7 cellular contexts compared by ENCODE assay signal in genomic region chr12:19131020-19131431, GRCh38. TPM values are rescaled to one million over a fixed set of nuclear protein-coding genes. Genes with fewer than 3 reads are reported as not detected.
A peak's percentile ranks its signal among the peaks of the same experiment; 100 is the strongest.
DNase-seq lines count a peak whose midpoint lies in the region; ATAC-seq, FAIRE-seq and TF ChIP-seq lines count a peak whose summit lies in the region.

No MANE protein-coding gene starts in this region.

- in situ Hi-C loops in K562 (cut with MboI), result no loop called here
- in situ Hi-C loops in gastrocnemius medialis (cut with MboI; ENCODE audit: low sequenced_read_pairs in 4 of 4), result no loop called here

- H3K9me2 ChIP-seq in Loucy (replicated peaks; ENCODE audit: low read depth, low read length), result no peaks in the 10 kb centered on the region

- DNase-seq in GM04503 (ENCODE audit: low read depth), result peak; percentile 25
- DNase-seq in K562 (ENCODE audit: extremely low read depth in 1 of 4, low spot score in 3 of 4), result peak in 2 of 4 experiments; percentile 28 to 48
- DNase-seq in gastrocnemius medialis, result no peak
- DNase-seq in activated CD8-positive, alpha-beta memory T cell treated with anti-CD3 and anti-CD28 coated beads, Interleukin-2, amount 50 U/mL, for 4 hours, result no peak

- H2AFZ ChIP-seq in Loucy (ENCODE audit: low read length) (peak overlapping the region; percentile 73), K562 (ENCODE audit: low read depth, low read length) (peak overlapping the region; percentile 85)

- POLR2A ChIA-PET in K562 (lab: Yijun Ruan, JAX), result interaction anchor here (0.9 to 1.2 kb wide), 2 partner anchors 8 to 14 kb away, joined by 3 to 5 read pairs; no protein-coding TSS in a partner anchor

- H3K9ac ChIP-seq in Loucy (ENCODE audit: low read depth, low read length, poor library complexity, severe bottlenecking) (peak overlapping the region; percentile 75), K562 (ENCODE audit: insufficient read depth in 1 of 2, low read depth in 2 of 2, low read length in 2 of 2) (peak overlapping the region; percentile 75 to 96), iPS-18a (ENCODE audit: low read length) (peak overlapping the region; percentile 83)

- no peaks in the 10 kb centered on the region for H3K27me3 ChIP-seq in Loucy (ENCODE audit: insufficient read depth, low read length, poor library complexity, severe bottlenecking)
- no peaks in the 10 kb centered on the region for H3K27me3 ChIP-seq in K562 (ENCODE audit: control insufficient read depth in 2 of 2, insufficient read depth in 2 of 2, low read length in 2 of 2)
- no peaks in the 10 kb centered on the region for H3K27me3 ChIP-seq in iPS-18a (ENCODE audit: control insufficient read depth, insufficient read depth, low read length)
- no peaks in the 10 kb centered on the region for H3K27me3 ChIP-seq in gastrocnemius medialis

- no peaks in the 10 kb centered on the region for H4K20me1 ChIP-seq in Loucy (ENCODE audit: insufficient read depth, low read length, poor library complexity, severe bottlenecking)
- no peaks in the 10 kb centered on the region; the same call in 1 of the 2 replicates for H4K20me1 ChIP-seq in K562 (replicated peaks; ENCODE audit: control insufficient read depth, insufficient read depth, low read length)

- H3K9me1 ChIP-seq in K562 (ENCODE audit: control insufficient read depth, insufficient read depth, low read length), result no peaks in the 10 kb centered on the region

- H3K4me2 ChIP-seq in Loucy (ENCODE audit: low read depth, low read length, poor library complexity, severe bottlenecking) (peak overlapping the region; percentile 95), K562 (ENCODE audit: insufficient read depth, low read length) (peak overlapping the region; percentile 80)

- peak; percentile 72 for FAIRE-seq in K562 (lab: Jason Lieb, UNC)

- H3K36me3 ChIP-seq in Loucy (ENCODE audit: insufficient read depth, low read length) (no peaks in the 10 kb centered on the region), K562 (ENCODE audit: control insufficient read depth, insufficient read depth, low read length) (peaks cover 16% of the 10 kb centered on the region), iPS-18a (ENCODE audit: control insufficient read depth, low read depth, low read length) (peaks cover 7% of the 10 kb centered on the region), gastrocnemius medialis (no peaks in the 10 kb centered on the region)

- TF ChIP-seq RAD21 in K562 (CRISPR knock-in tag; conservative IDR thresholded peaks at IDR 0.05 in 1 of 2, IDR thresholded peaks at IDR 0.05 in 1 of 2), result no peak

- H3K4me3 ChIP-seq in Loucy (ENCODE audit: low read length, poor library complexity, severe bottlenecking), result peak overlapping the region; percentile 86
- H3K4me3 ChIP-seq in K562, result peak overlapping the region; percentile 86
- peak overlapping the region; percentile 97 for H3K4me3 ChIP-seq in iPS-18a (ENCODE audit: low read length)
- peak overlapping the region; percentile 66 to 93 (median 78) for H3K4me3 ChIP-seq in gastrocnemius medialis

- no peak for TF ChIP-seq POLR2A in K562 (conservative IDR thresholded peaks at IDR 0.05)
- no peak for TF ChIP-seq POLR2A in gastrocnemius medialis (IDR thresholded peaks at IDR 0.05)

- H3K27ac ChIP-seq in K562 (ENCODE audit: extremely low read depth, low read depth, low read length), result peak overlapping the region; percentile 79
- H3K27ac ChIP-seq in iPS-18a (ENCODE audit: low read length), result peak overlapping the region; percentile 71
- peak overlapping the region; percentile 30 to 74 (median 68) for H3K27ac ChIP-seq in gastrocnemius medialis

- WGBS in K562 (ENCODE audit: insufficient coverage, low coverage, missing lambda C conversion rate), result 0% methylated on average over 5 of the region's 6 CpGs

- intact Hi-C loops in K562 (cut with micrococcal nuclease) (no loop called here), gastrocnemius medialis (cut with DNase I; ENCODE audit: low total_unique reads) (no loop called here)

- no peak for TF ChIP-seq EP300 in K562 (IDR thresholded peaks at IDR 0.05; ENCODE audit: low read length)

- TF ChIP-seq CTCF in Loucy (conservative IDR thresholded peaks at IDR 0.05; ENCODE audit: low read length) (no peak), K562 (IDR thresholded peaks at IDR 0.05 in 2 of 3, conservative IDR thresholded peaks at IDR 0.05 in 1 of 3; ENCODE audit: insufficient read depth in 2 of 3, low read depth in 1 of 3, low read length in 3 of 3) (no peak), gastrocnemius medialis (IDR thresholded peaks at IDR 0.05 in 4 of 5, conservative IDR thresholded peaks at IDR 0.05 in 1 of 5) (no peak)

- CTCF ChIA-PET in K562 (lab: Yijun Ruan, JAX; ENCODE audit: low intra/inter-chr PET ratio), result no interaction called here

- peaks cover 12% of the 10 kb centered on the region; the same call in 1 of the 2 replicates for H3K79me2 ChIP-seq in Loucy (ENCODE audit: insufficient read depth, low read length)
- peaks cover 57% of the 10 kb centered on the region for H3K79me2 ChIP-seq in K562 (ENCODE audit: control insufficient read depth, insufficient read depth, low read length)

- H3F3A ChIP-seq in Loucy (ENCODE audit: low read depth), result no peaks in the 10 kb centered on the region

- ATAC-seq in K562, result peak; percentile 73
- ATAC-seq in gastrocnemius medialis, result peak in 1 of 2 donors; percentile 24
- ATAC-seq in GM18909 (IDR thresholded peaks at IDR 0.05; ENCODE audit: poor library complexity, unreplicated experiment), result no peak

- H3K9me3 ChIP-seq in Loucy (ENCODE audit: insufficient read depth, low read depth, low read length), result no peaks in the 10 kb centered on the region; the same call in 1 of the 2 replicates
- H3K9me3 ChIP-seq in K562 (replicated peaks; ENCODE audit: control insufficient read depth, insufficient read depth, low read depth, low read length), result 0 out of 2 replicates have a peak, but pooled peaks cover 3% of the 10 kb centered on the region
- peaks cover 17% of the 10 kb centered on the region for H3K9me3 ChIP-seq in iPS-18a (ENCODE audit: control insufficient read depth, low read depth, low read length)
- peaks cover 0 to 5% (median 0%) of the 10 kb centered on the region in 3 donors for H3K9me3 ChIP-seq in gastrocnemius medialis

- no TSS peak for BruUV-seq in K562 (replicated peaks; lab: Mats Ljungman, UMichigan)

- H3K4me1 ChIP-seq in Loucy (ENCODE audit: insufficient read depth, low read length, poor library complexity, severe bottlenecking), result peaks cover 14% of the 10 kb centered on the region
- peaks cover 0 to 8% of the 10 kb centered on the region in 2 experiments for H3K4me1 ChIP-seq in K562 (replicated peaks in 1 of 2; ENCODE audit: control insufficient read depth in 2 of 2, insufficient read depth in 2 of 2, low read length in 2 of 2)
- H3K4me1 ChIP-seq in iPS-18a (ENCODE audit: control insufficient read depth, low read depth, low read length), result peaks cover 45% of the 10 kb centered on the region
- H3K4me1 ChIP-seq in gastrocnemius medialis, result peaks cover 0 to 15% of the 10 kb centered on the region in 2 donors

TF ChIP-seq in K562, 482 proteins besides CTCF, POLR2A, EP300 and RAD21 (continues in another document):
- no peak for TF ChIP-seq CREBBP (IDR thresholded peaks at IDR 0.05; ENCODE audit: low read depth, low read length)
- peak; percentile 76 for TF ChIP-seq FOXM1 (IDR thresholded peaks at IDR 0.05; ENCODE audit: low read depth)
- TF ChIP-seq FOXM1 (CRISPR knock-in tag; IDR thresholded peaks at IDR 0.05; ENCODE audit: low read depth), result no peak

RNA-seq across cellular contexts. Expression of gene PLEKHA5, which starts 1.5 kb away (rescaled TPM):
- total RNA-seq in K562 (2011; cell fraction: chromatin; rRNA removed; ENCODE audit: low replicate concordance), result 25.1 and 105 TPM in 2 replicates
- 15.2 and 21.3 TPM in 2 replicates for total RNA-seq in K562 (2011; cell fraction: nucleolus; rRNA removed)
- total RNA-seq in K562 (2011; cell fraction: nucleoplasm; rRNA removed), result 38.1 and 79.3 TPM in 2 replicates
- total RNA-seq in K562 (2014; rRNA removed) (16.6 and 18.0 TPM in 2 replicates), K562 (2014; rRNA removed; fragmentation: Illumina TruSeq; extraction: Trizol) (26.2 and 30.7 TPM in 2 replicates), K562 (2015; rRNA removed; fragmentation: Illumina TruSeq; extraction: Trizol) (24.8 and 25.7 TPM in 2 replicates), K562 (2021) (16.4 and 18.6 TPM in 2 replicates), gastrocnemius medialis (1 to 10 TPM; 1.0 to 2.7 (median 1.5) TPM)
- polyA plus RNA-seq in K562 (2011; rRNA removed) (11.2 and 12.4 TPM in 2 replicates), K562 (2014; fragmentation: Illumina TruSeq; extraction: Trizol) (18.5 and 21.2 TPM in 2 replicates), K562 (2014; fragmentation: Nextera tagmentation; extraction: Ambion mirVana) (1 to 10 TPM; 7.2 to 7.3 TPM), K562 (2014; rRNA removed) (10.6 and 17.4 TPM in 2 replicates)
- 2.5 and 5.6 TPM in 2 replicates for polyA plus RNA-seq in K562 (2011; cell fraction: cytosol; rRNA removed)
- polyA plus RNA-seq in K562 (2011; cell fraction: nucleus; rRNA removed), result 10.3 and 11.5 TPM in 2 replicates
- 10.1 and 14.7 TPM in 2 replicates for polyA plus RNA-seq in K562 (2012)
- polyA minus RNA-seq in K562 (2011; rRNA and poly(A)+ RNA removed), result 20.5 and 34.9 TPM in 2 replicates
- 6.1 and 9.3 TPM in 2 replicates for polyA minus RNA-seq in K562 (2011; cell fraction: cytosol; rRNA and poly(A)+ RNA removed)
- 19.9 and 34.1 TPM in 2 replicates for polyA minus RNA-seq in K562 (2011; cell fraction: nucleus; rRNA and poly(A)+ RNA removed)

Comparison
In these comparisons a context has a peak if more than half of its experiments do, and no peak if none do; other contexts are left out.
1. RNA of gene PLEKHA5, which starts 1.5 kb away (total RNA-seq): 15.2 to 105 TPM in K562; 1.0 to 2.7 TPM in gastrocnemius medialis; every median in the first group is over 4 times any median in the second.
2. Peak in every context shown above with its lines, with median percentiles within 50 percentile points of each other: H3K4me3 ChIP-seq, H3K9ac ChIP-seq and H3K27ac ChIP-seq.